ENCODE assay signal across 24 cellular contexts in the genomic region with DNA sequence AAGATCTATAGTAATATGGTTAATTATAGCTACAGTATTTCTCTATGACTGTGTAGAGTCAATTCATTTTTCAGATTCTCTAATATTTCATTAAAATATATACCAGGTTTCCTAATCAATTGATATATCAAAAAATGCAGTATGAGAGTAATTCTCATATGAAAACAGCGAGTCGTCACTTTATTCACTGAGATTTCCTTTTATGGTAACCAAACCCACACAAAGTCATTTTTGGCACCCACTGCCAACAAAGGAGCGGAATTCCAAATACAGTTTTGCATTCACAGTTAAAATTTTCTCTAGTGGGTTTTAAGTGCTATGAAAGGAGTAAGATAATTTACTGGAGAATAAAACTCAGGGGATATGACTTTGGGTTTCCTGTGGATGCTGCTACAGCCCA.
DNase-seq lines count a peak whose midpoint lies in the region; ATAC-seq and TF ChIP-seq lines count a peak whose summit lies in the region.
"Had no signal": no experiment of that assay in that cellular context is flagged by ENCODE, and none has a peak within 500 bp of the region (broad histone marks: within the 10 kb centered on the region; RNA-seq: fewer than 3 reads in every experiment).

No MANE protein-coding gene starts in this region.

- no peaks in the 10 kb centered on the region for H3K9me3 ChIP-seq in CD4-positive, alpha-beta T cell (ENCODE audit: control insufficient read depth, low read length)
- H3K9me3 ChIP-seq in osteoblast (ENCODE audit: low read depth, low read length): no peaks in the 10 kb centered on the region
- no peaks in the 10 kb centered on the region for H3K9me3 ChIP-seq in endodermal cell (ENCODE audit: control insufficient read depth, low read length)
- H3K9me3 ChIP-seq: SJCRH30 had no signal

- peak overlapping the region; percentile 11 for H3K4me3 Mint-ChIP-seq in CD4-positive, alpha-beta T cell
- H3K4me3 Mint-ChIP-seq in GM23338 (no peak overlapping the region), endodermal cell (no peak overlapping the region)
- H3K4me3 Mint-ChIP-seq: mesothelial cell of epicardium, natural killer cell, type B pancreatic cell had no signal

- ATAC-seq in CD4-positive, alpha-beta T cell (ENCODE audit: poor library complexity): peak; percentile 34
- ATAC-seq in GM23338: no peak
- ATAC-seq: left ventricle myocardium superior, natural killer cell had no signal

- H3K27ac Mint-ChIP-seq in CD4-positive, alpha-beta T cell: peak overlapping the region; percentile 72
- peak overlapping the region; percentile 64; the same call in 1 of the 2 replicates for H3K27ac Mint-ChIP-seq in GM23338
- H3K27ac Mint-ChIP-seq in endodermal cell: no peak overlapping the region
- H3K27ac Mint-ChIP-seq: mesothelial cell of epicardium, type B pancreatic cell had no signal

- peaks cover 62% of the 10 kb centered on the region for H3K36me3 Mint-ChIP-seq in CD4-positive, alpha-beta T cell (ENCODE audit: low read depth)
- no peaks in the 10 kb centered on the region for H3K36me3 Mint-ChIP-seq in GM23338 (ENCODE audit: low read depth)
- H3K36me3 Mint-ChIP-seq in endodermal cell (ENCODE audit: low read depth): no peaks in the 10 kb centered on the region
- H3K36me3 Mint-ChIP-seq: mesothelial cell of epicardium, natural killer cell, type B pancreatic cell had no signal

- WGBS in endodermal cell (ENCODE audit: insufficient coverage in 1 of 2, insufficient read length in 1 of 2), 2 experiments: 100% methylated on average over 3 of the region's 3 CpGs; no CpG with 5 or more reads in 1 of the 2 experiments

- H3K4me1 Mint-ChIP-seq in CD4-positive, alpha-beta T cell (ENCODE audit: low read depth): peaks cover 62% of the 10 kb centered on the region
- H3K4me1 Mint-ChIP-seq in GM23338 (no peaks in the 10 kb centered on the region), endodermal cell (peaks cover 12% of the 10 kb centered on the region)
- H3K4me1 Mint-ChIP-seq: mesothelial cell of epicardium had no signal

- H3K4me3 ChIP-seq in GM23338 (no peak overlapping the region), brain microvascular endothelial cell (ENCODE audit: low read depth, low read length) (no peak overlapping the region), osteoblast (ENCODE audit: insufficient read depth, low read length) (no peak overlapping the region), endodermal cell (ENCODE audit: low read length) (no peak overlapping the region)
- H3K4me3 ChIP-seq: SJCRH30 had no signal

- no peak overlapping the region for H3K27ac ChIP-seq in CD4-positive, alpha-beta T cell (ENCODE audit: low read depth, low read length)
- H3K27ac ChIP-seq in GM23338 (ENCODE audit: low read depth) (no peak overlapping the region), brain microvascular endothelial cell (peak overlapping the region; percentile 23), osteoblast (ENCODE audit: low read depth, low read length) (peak overlapping the region; percentile 49), endodermal cell (ENCODE audit: low read depth, low read length) (no peak overlapping the region)
- H3K27ac ChIP-seq: epithelial cell of prostate, SJCRH30 had no signal

- H3K79me2 ChIP-seq in GM23338 (replicated peaks; ENCODE audit: insufficient read depth) (no peaks in the 10 kb centered on the region), osteoblast (ENCODE audit: insufficient read depth, low read length) (peaks cover 5% of the 10 kb centered on the region)

- no peaks in the 10 kb centered on the region for H3K9me3 Mint-ChIP-seq in CD4-positive, alpha-beta T cell
- H3K9me3 Mint-ChIP-seq in GM23338: no peaks in the 10 kb centered on the region
- H3K9me3 Mint-ChIP-seq in endodermal cell: no peaks in the 10 kb centered on the region
- H3K9me3 Mint-ChIP-seq: mesothelial cell of epicardium, natural killer cell, type B pancreatic cell had no signal

- intact Hi-C loops in CD4-positive, alpha-beta T cell (cut with DNase I, micrococcal nuclease): loop anchor here in 1 of 2 experiments (5.0 kb wide), 1 partner anchor 106 kb away; no protein-coding TSS in a partner anchor

- no peaks in the 10 kb centered on the region for H3K4me1 ChIP-seq in GM23338 (ENCODE audit: insufficient read depth)
- peaks cover 13% of the 10 kb centered on the region for H3K4me1 ChIP-seq in osteoblast (ENCODE audit: insufficient read depth, low read length)
- H3K4me1 ChIP-seq in endodermal cell (ENCODE audit: control insufficient read depth, insufficient read depth, low read length): peaks cover 5% of the 10 kb centered on the region
- H3K4me1 ChIP-seq: SJCRH30 had no signal

- no peaks in the 10 kb centered on the region for H3K27me3 ChIP-seq in CD4-positive, alpha-beta T cell (ENCODE audit: control insufficient read depth, insufficient read depth, low read length)
- no peaks in the 10 kb centered on the region for H3K27me3 ChIP-seq in GM23338 (ENCODE audit: insufficient read depth)
- H3K27me3 ChIP-seq in brain microvascular endothelial cell (replicated peaks): no peaks in the 10 kb centered on the region
- no peaks in the 10 kb centered on the region for H3K27me3 ChIP-seq in osteoblast (ENCODE audit: insufficient read depth, low read length)
- no peaks in the 10 kb centered on the region for H3K27me3 ChIP-seq in endodermal cell (ENCODE audit: control insufficient read depth, insufficient read depth, low read length, poor library complexity, severe bottlenecking)
- H3K27me3 ChIP-seq: SJCRH30 had no signal

- no peaks in the 10 kb centered on the region for H3K36me3 ChIP-seq in GM23338 (ENCODE audit: insufficient read depth)
- H3K36me3 ChIP-seq in brain microvascular endothelial cell (replicated peaks): no peaks in the 10 kb centered on the region
- H3K36me3 ChIP-seq in osteoblast (ENCODE audit: insufficient read depth, low read length): no peaks in the 10 kb centered on the region
- H3K36me3 ChIP-seq in endodermal cell (ENCODE audit: control insufficient read depth, insufficient read depth, low read length): no peaks in the 10 kb centered on the region
- H3K36me3 ChIP-seq: SJCRH30 had no signal

- POLR2A ChIA-PET in CD4-positive, alpha-beta T cell (lab: Charles Lee): no interaction called here

- TF ChIP-seq CTCF in CD4-positive, alpha-beta T cell (IDR thresholded peaks at IDR 0.05): no peak
- no peak for TF ChIP-seq CTCF in GM23338 (conservative IDR thresholded peaks at IDR 0.05; ENCODE audit: low read depth in 2 of 2)
- no peak for TF ChIP-seq CTCF in brain microvascular endothelial cell (IDR thresholded peaks at IDR 0.05; ENCODE audit: low read depth, low read length, missing control alignments)
- TF ChIP-seq CTCF in osteoblast (IDR thresholded peaks at IDR 0.05; ENCODE audit: extremely low read depth, low read depth, low read length): no peak
- no peak for TF ChIP-seq CTCF in endodermal cell (conservative IDR thresholded peaks at IDR 0.05)

- no peaks in the 10 kb centered on the region for H3F3A ChIP-seq in GM23338 (replicated peaks; ENCODE audit: low read depth)

- in situ Hi-C loops in brain microvascular endothelial cell (cut with HindIII; ENCODE audit: low pct_ligation_motif_present, low sequenced_read_pairs) (no loop called here), KBM-7 (cut with MboI; ENCODE audit: low pct_unique_long_range_greater_than_20kb, low sequenced_read_pairs) (no loop called here)

- no peaks in the 10 kb centered on the region for H3K9me2 ChIP-seq in GM23338 (ENCODE audit: insufficient read depth)

- CTCF ChIA-PET in CD4-positive, alpha-beta T cell (lab: Charles Lee): no interaction called here

- no peak for DNase-seq in CD4-positive, alpha-beta T cell
- DNase-seq in GM23338 (ENCODE audit: low spot score) (no peak), brain microvascular endothelial cell (no peak), osteoblast (ENCODE audit: insufficient read length, low spot score, missing footprints) (no peak), endodermal cell (no peak), COLO829 (ENCODE audit: low spot score) (no peak), KBM-7 (no peak)
- DNase-seq: activated CD4-positive, alpha-beta T cell treated with anti-CD3 and anti-CD28 coated beads, Interleukin-2, amount 50 U/mL, for 48 hours; activated CD4-positive, CD25-positive, alpha-beta regulatory T cell; activated T-cell treated with anti-CD3 and anti-CD28 coated beads for 4 hours; anterior cingulate cortex; C1 segment of cervical spinal cord; EL; glutamatergic neuron; left ventricle myocardium superior; natural killer cell; NCI-H146; NCI-H2107; NCI-H748 treated with DMSO at 0.1 percent for 48 hours; SJCRH30; small intestine had no signal

- H4K20me1 ChIP-seq in GM23338 (replicated peaks; ENCODE audit: insufficient read depth) (no peaks in the 10 kb centered on the region), osteoblast (ENCODE audit: insufficient read depth, low read length) (no peaks in the 10 kb centered on the region)

- no peaks in the 10 kb centered on the region for H3K27me3 Mint-ChIP-seq in CD4-positive, alpha-beta T cell
- H3K27me3 Mint-ChIP-seq in GM23338 (ENCODE audit: insufficient read depth, low read depth, poor library complexity) (no peaks in the 10 kb centered on the region), endodermal cell (ENCODE audit: insufficient read depth) (no peaks in the 10 kb centered on the region)
- H3K27me3 Mint-ChIP-seq: type B pancreatic cell had no signal

- H2AFZ ChIP-seq in GM23338: no peak overlapping the region
- H2AFZ ChIP-seq in osteoblast (ENCODE audit: low read length): no peak overlapping the region

- H3K4me2 ChIP-seq in GM23338 (no peak overlapping the region), osteoblast (ENCODE audit: insufficient read depth, low read length) (peak overlapping the region; percentile 37)

- no peak overlapping the region for H3K9ac ChIP-seq in endodermal cell (ENCODE audit: extremely low read depth, low read length, poor library complexity, severe bottlenecking)

TF ChIP-seq in GM23338, 12 proteins besides CTCF, POLR2A, EP300 and RAD21 (continues in another document):
- TF ChIP-seq ZNF114 (CRISPR knock-in tag; IDR thresholded peaks at IDR 0.05) (no peak), NANOG (IDR thresholded peaks at IDR 0.05; ENCODE audit: borderline replicate concordance) (no peak), CREB1 (CRISPR knock-in tag; IDR thresholded peaks at IDR 0.05; ENCODE audit: low read depth) (no peak), ZNF331 (CRISPR knock-in tag; IDR thresholded peaks at IDR 0.05; ENCODE audit: low read depth) (no peak), EZH2phosphoT487 (IDR thresholded peaks at IDR 0.05; ENCODE audit: unreplicated experiment) (no peak), JUNB (IDR thresholded peaks at IDR 0.05; ENCODE audit: unreplicated experiment) (no peak)
- TF ChIP-seq, protein P1, sequence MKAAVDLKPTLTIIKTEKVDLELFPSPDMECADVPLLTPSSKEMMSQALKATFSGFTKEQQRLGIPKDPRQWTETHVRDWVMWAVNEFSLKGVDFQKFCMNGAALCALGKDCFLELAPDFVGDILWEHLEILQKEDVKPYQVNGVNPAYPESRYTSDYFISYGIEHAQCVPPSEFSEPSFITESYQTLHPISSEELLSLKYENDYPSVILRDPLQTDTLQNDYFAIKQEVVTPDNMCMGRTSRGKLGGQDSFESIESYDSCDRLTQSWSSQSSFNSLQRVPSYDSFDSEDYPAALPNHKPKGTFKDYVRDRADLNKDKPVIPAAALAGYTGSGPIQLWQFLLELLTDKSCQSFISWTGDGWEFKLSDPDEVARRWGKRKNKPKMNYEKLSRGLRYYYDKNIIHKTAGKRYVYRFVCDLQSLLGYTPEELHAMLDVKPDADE (IDR thresholded peaks at IDR 0.05): no peak

Comparison
In these comparisons a context has a peak if more than half of its experiments do, and no peak if none do; other contexts are left out.
1. H3K27ac ChIP-seq: peak in brain microvascular endothelial cell (single experiment) and osteoblast (single experiment); none in CD4-positive, alpha-beta T cell (single experiment), GM23338 (single experiment) and endodermal cell (single experiment).